In the genomic region with DNA sequence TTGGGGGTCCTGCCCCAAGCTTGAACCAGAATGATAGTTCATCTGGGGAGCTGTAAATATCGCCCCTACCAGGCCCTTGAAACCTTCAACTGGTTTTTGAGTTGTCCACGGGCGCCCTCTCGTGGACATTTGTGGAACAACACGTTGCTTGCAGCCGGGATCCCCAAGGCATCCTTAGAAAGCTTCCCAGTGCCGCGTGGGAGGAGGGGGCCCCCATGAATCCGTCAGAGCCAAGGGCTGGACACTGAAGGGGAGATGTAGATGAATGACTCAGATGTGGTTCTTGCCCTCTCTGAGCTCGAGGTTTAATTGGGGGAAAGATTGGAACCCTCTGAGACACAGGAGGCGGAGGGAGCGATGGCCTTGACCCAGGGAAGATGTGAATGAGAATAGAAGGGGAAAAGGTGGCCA, we compare ENCODE assay signal across 8 cellular contexts. TPM values are rescaled to one million over a fixed set of nuclear protein-coding genes. Genes with fewer than 3 reads are reported as not detected.
DNase-seq lines count a peak whose midpoint lies in the region; ATAC-seq and TF ChIP-seq lines count a peak whose summit lies in the region.

No MANE protein-coding gene starts in this region.

- peaks cover 16% of the 10 kb centered on the region for H3K9me3 ChIP-seq in A673 (ENCODE audit: low read depth, low read length, poor library complexity, severe bottlenecking)

- peaks cover 7% of the 10 kb centered on the region for H3K4me1 ChIP-seq in A673 (ENCODE audit: insufficient read depth, low read length, poor library complexity, severe bottlenecking)

- H3K27me3 Mint-ChIP-seq in effector memory CD8-positive, alpha-beta T cell = peaks cover 10 to 11% of the 10 kb centered on the region in 2 donors
- no peaks in the 10 kb centered on the region for H3K27me3 Mint-ChIP-seq in mesothelial cell of epicardium (ENCODE audit: low read depth)

- H3K4me1 Mint-ChIP-seq in effector memory CD8-positive, alpha-beta T cell (ENCODE audit: low read depth in 2 of 2) = peaks cover 4 to 5% of the 10 kb centered on the region in 2 donors
- H3K4me1 Mint-ChIP-seq in mesothelial cell of epicardium = peaks cover 16% of the 10 kb centered on the region

- BruUV-seq in A673 (replicated peaks; lab: Mats Ljungman, UMichigan) = no TSS peak

- H3K9me3 Mint-ChIP-seq in effector memory CD8-positive, alpha-beta T cell = peaks cover 0 to 7% of the 10 kb centered on the region in 2 donors
- peaks cover 22% of the 10 kb centered on the region for H3K9me3 Mint-ChIP-seq in mesothelial cell of epicardium

- peak; percentile 35 for ATAC-seq in effector memory CD8-positive, alpha-beta T cell (replicated peaks)
- no peak for ATAC-seq in HG03378 (IDR thresholded peaks at IDR 0.05; ENCODE audit: unreplicated experiment)

- H3K27ac ChIP-seq in A673 (ENCODE audit: low read depth, low read length, poor library complexity, severe bottlenecking) = no peak overlapping the region

- H3K4me3 Mint-ChIP-seq in effector memory CD8-positive, alpha-beta T cell = no peak overlapping the region
- no peak overlapping the region for H3K4me3 Mint-ChIP-seq in mesothelial cell of epicardium

- intact Hi-C loops in A673 (cut with micrococcal nuclease; ENCODE audit: unreplicated experiment) = loop anchor here (1.0 to 10.0 kb wide), 6 partner anchors 136 to 606 kb away; a partner anchor contains a TSS

- CTCF ChIA-PET in A673 (lab: Charles Lee) = interaction anchor here (0.6 to 2.1 kb wide), 10 partner anchors 14 to 209 kb away, joined by 3 to 26 read pairs (median 3); a partner anchor contains a TSS

- H3K27ac Mint-ChIP-seq in effector memory CD8-positive, alpha-beta T cell = no peak overlapping the region
- H3K27ac Mint-ChIP-seq in mesothelial cell of epicardium = peak overlapping the region; percentile 45

- POLR2A ChIA-PET in A673 (lab: Charles Lee; ENCODE audit: low non-redundant PET) = no interaction called here

- peak; percentile 76 for DNase-seq in A673 (ENCODE audit: low spot score)
- peak; percentile 76 for DNase-seq in GM13977 (ENCODE audit: low spot score)
- peak; percentile 79 to 83 for DNase-seq in NCI-H524 (lab: John Stamatoyannopoulos, UW)
- DNase-seq in activated CD8-positive, alpha-beta memory T cell treated with anti-CD3 and anti-CD28 coated beads for 1 hour (ENCODE audit: extremely low read depth in 1 of 2, low read depth in 1 of 2) = peak; percentile 27 to 62
- DNase-seq in effector memory CD8-positive, alpha-beta T cell = peak; percentile 64 to 75 (median 68)
- DNase-seq in mesothelial cell of epicardium (ENCODE audit: low spot score in 2 of 2, unreplicated experiment in 2 of 2) = peak; percentile 51 to 89
- peak; percentile 46 to 62 for DNase-seq in stimulated activated CD8-positive, alpha-beta memory T cell treated with anti-CD3 and anti-CD28 coated beads, Interleukin-2, amount 100 ng/mL, for 48 hours (ENCODE audit: low read depth in 2 of 2)

- no peaks in the 10 kb centered on the region for H3K27me3 ChIP-seq in A673 (replicated peaks; ENCODE audit: insufficient read depth, low read depth, low read length, poor library complexity)

- H3K4me3 ChIP-seq in A673 (ENCODE audit: low read depth, low read length, poor library complexity, severe bottlenecking) = no peak overlapping the region

- peaks cover 26% of the 10 kb centered on the region for H3K36me3 ChIP-seq in A673 (ENCODE audit: insufficient read depth, low read length, poor library complexity, severe bottlenecking)

- TF ChIP-seq CTCF in A673 (conservative IDR thresholded peaks at IDR 0.05; ENCODE audit: low read depth, low read length) (peak; percentile 94), GM13977 (IDR thresholded peaks at IDR 0.05; ENCODE audit: extremely low read depth, insufficient read depth, missing control alignments) (peak; percentile 90), mesothelial cell of epicardium (IDR thresholded peaks at IDR 0.05; ENCODE audit: unreplicated experiment) (peak; percentile 99)

- no peaks in the 10 kb centered on the region for H3K36me3 Mint-ChIP-seq in effector memory CD8-positive, alpha-beta T cell (ENCODE audit: insufficient read depth)
- peaks cover 41% of the 10 kb centered on the region for H3K36me3 Mint-ChIP-seq in mesothelial cell of epicardium

- in situ Hi-C loops in GM13977 (cut with MboI; ENCODE audit: low pct_unique_long_range_greater_than_20kb, low sequenced_read_pairs, unreplicated experiment) = loop anchor here (25.0 kb wide), 1 partner anchor 179 kb away; no protein-coding TSS in a partner anchor

RNA-seq across cellular contexts. Expression of a gene that starts 31.8 kb away (rescaled TPM):
- total RNA-seq in A673 (2021) = not detected in 2 replicates
- not detected in 3 replicates for total RNA-seq in mesothelial cell of epicardium

RNA-seq across cellular contexts. Expression of a gene that starts 38.6 kb away (rescaled TPM):
- total RNA-seq in A673 (2021) (not detected in 2 replicates), mesothelial cell of epicardium (not detected in 3 replicates)
